ENCODE assay signal across 18 cellular contexts in the genomic region with DNA sequence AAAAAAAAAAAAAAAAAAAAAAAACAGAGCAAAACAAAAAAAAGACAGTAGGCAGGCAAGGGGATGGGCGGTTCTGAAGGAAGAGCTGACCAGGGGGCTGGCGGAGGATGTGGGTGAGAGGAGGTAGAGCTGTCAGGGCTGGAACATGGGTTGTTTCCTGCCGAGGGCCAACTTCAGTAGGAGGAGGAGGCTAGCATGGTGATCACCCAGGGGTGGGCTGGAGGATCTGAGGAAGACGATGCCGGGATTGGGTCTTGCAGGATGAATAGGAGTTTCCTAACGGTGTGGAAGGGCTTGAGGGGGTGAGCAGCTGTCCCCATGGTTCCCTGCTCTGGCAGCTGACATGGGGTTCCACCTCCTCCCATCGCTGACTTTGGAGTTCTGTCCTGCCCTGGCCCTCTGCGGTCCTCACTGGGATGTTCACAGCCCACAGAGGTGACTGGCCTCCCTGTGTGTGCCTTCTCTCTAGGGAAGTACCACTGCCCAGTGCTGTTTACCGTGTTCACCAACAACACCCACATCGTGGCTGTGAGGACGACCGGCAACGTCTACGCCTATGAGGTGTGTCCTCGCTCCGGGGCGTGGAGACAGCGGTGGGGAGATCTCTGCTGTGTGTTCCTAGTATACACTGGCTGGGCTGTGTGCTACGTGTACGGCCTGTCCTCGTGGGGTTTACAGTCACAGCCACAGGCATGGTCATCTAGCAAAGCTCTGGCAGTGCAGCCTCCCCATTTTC. TPM values are rescaled to one million over a fixed set of nuclear protein-coding genes. Genes with fewer than 3 reads are reported as not detected.
DNase-seq lines count a peak whose midpoint lies in the region; ATAC-seq, FAIRE-seq and TF ChIP-seq lines count a peak whose summit lies in the region.
"Had no signal": no experiment of that assay in that cellular context is flagged by ENCODE, and none has a peak within 500 bp of the region (broad histone marks: within the 10 kb centered on the region; RNA-seq: fewer than 3 reads in every experiment).

No MANE protein-coding gene starts in this region.

- no peak overlapping the region for H3K4me3 ChIP-seq in BLaER1 treated with 17β-estradiol and CSF1 and Interleukin-3, amounts not matched to agents 10 nM and 100 nM
- no peak overlapping the region for H3K4me3 ChIP-seq in H1 (ENCODE audit: extremely low read depth in 1 of 4, insufficient read depth in 2 of 4, low read depth in 3 of 4, low read length in 4 of 4)
- H3K4me3 ChIP-seq in osteoblast (ENCODE audit: insufficient read depth, low read length): no peak overlapping the region
- H3K4me3 ChIP-seq in sigmoid colon: no peak overlapping the region

- no peak for DNase-seq in activated CD4-positive, alpha-beta T cell treated with anti-CD3 and anti-CD28 coated beads, Interleukin-2, amount 10 ng/mL, durations not matched to agents 24 days and 14 days
- no peak for DNase-seq in activated CD4-positive, alpha-beta T cell treated with anti-CD3 and anti-CD28 coated beads for 36 hours
- DNase-seq in H1 (ENCODE audit: low read depth in 1 of 2, low spot score in 2 of 2) (no peak), osteoblast (ENCODE audit: insufficient read length, low spot score, missing footprints) (peak; percentile 37), sigmoid colon (no peak)
- DNase-seq in stimulated activated CD4-positive, alpha-beta T cell treated with anti-CD3 and anti-CD28 coated beads, Interleukin-4, amount 100 ng/mL, for 24 hours: no peak
- DNase-seq: 8988T, C1 segment of cervical spinal cord, DMS153, HCEC 1CT, NCI-H1417, NCI-H2029, NCI-H510A, NCI-H82, SHP77 treated with DMSO at 0.1 percent for 48 hours had no signal

- H3K27me3 Mint-ChIP-seq in activated CD4-positive, alpha-beta T cell treated with anti-CD3 and anti-CD28 coated beads, Interleukin-2, amount 10 ng/mL, durations not matched to agents 24 days and 14 days: no peaks in the 10 kb centered on the region
- H3K27me3 Mint-ChIP-seq in activated CD4-positive, alpha-beta T cell treated with anti-CD3 and anti-CD28 coated beads for 36 hours: no peaks in the 10 kb centered on the region

- H3K36me3 Mint-ChIP-seq in activated CD4-positive, alpha-beta T cell treated with anti-CD3 and anti-CD28 coated beads, Interleukin-2, amount 10 ng/mL, durations not matched to agents 24 days and 14 days (ENCODE audit: low read depth): peaks cover 32% of the 10 kb centered on the region
- H3K36me3 Mint-ChIP-seq in activated CD4-positive, alpha-beta T cell treated with anti-CD3 and anti-CD28 coated beads for 36 hours (ENCODE audit: low read depth): peaks cover 14% of the 10 kb centered on the region

- intact Hi-C loops in activated CD4-positive, alpha-beta T cell treated with anti-CD3 and anti-CD28 coated beads, Interleukin-2, amount 10 ng/mL, durations not matched to agents 24 days and 14 days (cut with micrococcal nuclease): no loop called here
- intact Hi-C loops in activated CD4-positive, alpha-beta T cell treated with anti-CD3 and anti-CD28 coated beads for 36 hours (cut with DNase I, micrococcal nuclease): no loop called here
- intact Hi-C loops in sigmoid colon (cut with DNase I): no loop called here

- peak overlapping the region; percentile 51; the same call in 1 of the 2 replicates for H4K8ac ChIP-seq in H1 (ENCODE audit: extremely low read depth, insufficient read depth, low read length)

- no peak overlapping the region for H2BK12ac ChIP-seq in H1 (ENCODE audit: low read depth, low read length)

- H4K5ac ChIP-seq in H1 (ENCODE audit: insufficient read length, low read depth, low read length): no peak overlapping the region

- H2BK5ac ChIP-seq in H1 (ENCODE audit: low read depth, low read length): peak overlapping the region; percentile 66; the same call in 1 of the 2 replicates

- no peaks in the 10 kb centered on the region for H3K27me3 ChIP-seq in BLaER1 treated with 17β-estradiol and CSF1 and Interleukin-3, amounts not matched to agents 10 nM and 100 nM
- no peaks in the 10 kb centered on the region for H3K27me3 ChIP-seq in H1 (replicated peaks in 1 of 4; ENCODE audit: control insufficient read depth in 3 of 4, extremely low read depth in 1 of 4, insufficient read depth in 3 of 4, low read length in 3 of 4)
- no peaks in the 10 kb centered on the region for H3K27me3 ChIP-seq in osteoblast (ENCODE audit: insufficient read depth, low read length)
- no peaks in the 10 kb centered on the region for H3K27me3 ChIP-seq in sigmoid colon

- TF ChIP-seq POLR2A in H1 (IDR thresholded peaks at IDR 0.05; ENCODE audit: control extremely low read depth in 1 of 2, low read depth in 2 of 2, low read length in 2 of 2): no peak
- no peak for TF ChIP-seq POLR2A in sigmoid colon (IDR thresholded peaks at IDR 0.05)

- no peak overlapping the region for H2BK120ac ChIP-seq in H1 (replicated peaks; ENCODE audit: low read depth, low read length)

- no peak overlapping the region for H2AK5ac ChIP-seq in H1 (ENCODE audit: low read depth, low read length)

- no peak overlapping the region for H2BK15ac ChIP-seq in H1 (ENCODE audit: low read length)

- peaks cover 4% of the 10 kb centered on the region for H3K4me1 Mint-ChIP-seq in activated CD4-positive, alpha-beta T cell treated with anti-CD3 and anti-CD28 coated beads, Interleukin-2, amount 10 ng/mL, durations not matched to agents 24 days and 14 days
- H3K4me1 Mint-ChIP-seq in activated CD4-positive, alpha-beta T cell treated with anti-CD3 and anti-CD28 coated beads for 36 hours: no peaks in the 10 kb centered on the region

- no peaks in the 10 kb centered on the region for H3K79me1 ChIP-seq in H1 (ENCODE audit: low read depth, low read length)

- no peak for TF ChIP-seq CTCF in H1 (IDR thresholded peaks at IDR 0.05; ENCODE audit: control extremely low read depth in 1 of 3, insufficient read depth in 1 of 3, low read depth in 1 of 3, low read length in 3 of 3)
- TF ChIP-seq CTCF in osteoblast (IDR thresholded peaks at IDR 0.05; ENCODE audit: extremely low read depth, low read depth, low read length): no peak
- no peak for TF ChIP-seq CTCF in sigmoid colon (IDR thresholded peaks at IDR 0.05)

- peaks cover 56 to 91% (median 68%) of the 10 kb centered on the region in 11 experiments for H3K36me3 ChIP-seq in BLaER1 treated with 17β-estradiol and CSF1 and Interleukin-3, amounts not matched to agents 10 nM and 100 nM
- H3K36me3 ChIP-seq in H1 (ENCODE audit: control insufficient read depth in 2 of 4, insufficient read depth in 4 of 4, low read length in 3 of 4) (peaks cover 0 to 2% (median under 1%) of the 10 kb centered on the region in 4 experiments; a peak in 3 of 8 replicates), osteoblast (ENCODE audit: insufficient read depth, low read length) (peaks cover 33% of the 10 kb centered on the region), sigmoid colon (peaks cover 0 to 51% (median 30%) of the 10 kb centered on the region in 4 donors)

- H3K4me2 ChIP-seq in BLaER1 treated with 17β-estradiol and CSF1 and Interleukin-3, amounts not matched to agents 10 nM and 100 nM: peak overlapping the region in 8 of 11 experiments; percentile 23 to 73 (median 57); a peak in 8 of 22 replicates
- no peak overlapping the region for H3K4me2 ChIP-seq in H1 (ENCODE audit: insufficient read depth in 1 of 2, low read depth in 2 of 2, low read length in 2 of 2)
- H3K4me2 ChIP-seq in osteoblast (ENCODE audit: insufficient read depth, low read length): no peak overlapping the region

- H3K14ac ChIP-seq in H1 (ENCODE audit: insufficient read length): no peak overlapping the region

- peaks cover 14 to 32% (median 26%) of the 10 kb centered on the region in 10 experiments for H3K4me1 ChIP-seq in BLaER1 treated with 17β-estradiol and CSF1 and Interleukin-3, amounts not matched to agents 10 nM and 100 nM
- H3K4me1 ChIP-seq in H1 (replicated peaks in 1 of 4; ENCODE audit: control insufficient read depth in 3 of 4, insufficient read depth in 4 of 4, low read length in 3 of 4): no peaks in the 10 kb centered on the region
- no peaks in the 10 kb centered on the region for H3K4me1 ChIP-seq in osteoblast (ENCODE audit: insufficient read depth, low read length)
- H3K4me1 ChIP-seq in sigmoid colon: no peaks in the 10 kb centered on the region

- H3K4ac ChIP-seq in H1 (replicated peaks; ENCODE audit: insufficient read length, low read depth, low read length): no peak overlapping the region

- no peak overlapping the region for H3K23ac ChIP-seq in H1 (ENCODE audit: insufficient read length)

- no peak for TF ChIP-seq RAD21 in H1 (IDR thresholded peaks at IDR 0.05 in 1 of 2, conservative IDR thresholded peaks at IDR 0.05 in 1 of 2; ENCODE audit: low read depth in 2 of 2, low read length in 2 of 2)

- H3K18ac ChIP-seq in H1 (ENCODE audit: extremely low read depth, low read length): no peak overlapping the region

- H3K27ac Mint-ChIP-seq in activated CD4-positive, alpha-beta T cell treated with anti-CD3 and anti-CD28 coated beads, Interleukin-2, amount 10 ng/mL, durations not matched to agents 24 days and 14 days: peak overlapping the region; percentile 20
- no peak overlapping the region for H3K27ac Mint-ChIP-seq in activated CD4-positive, alpha-beta T cell treated with anti-CD3 and anti-CD28 coated beads for 36 hours

- H3K9ac ChIP-seq in BLaER1 treated with 17β-estradiol and CSF1 and Interleukin-3, amounts not matched to agents 10 nM and 100 nM: peak overlapping the region in 2 of 11 experiments; percentile 10 to 16; a peak in 1 of 22 replicates
- H3K9ac ChIP-seq in H1 (replicated peaks in 1 of 4; ENCODE audit: extremely low read depth in 1 of 4, low read depth in 3 of 4, low read length in 3 of 4): no peak overlapping the region

- CTCF ChIA-PET in activated CD4-positive, alpha-beta T cell treated with anti-CD3 and anti-CD28 coated beads for 36 hours (lab: Charles Lee): no interaction called here
- CTCF ChIA-PET in H1 (lab: Charles Lee; ENCODE audit: partially characterized antibody): interaction anchor here (0.6 to 1.1 kb wide), 2 partner anchors 36 to 291 kb away, joined by 3 read pairs; no protein-coding TSS in a partner anchor

- 87% methylated on average over 21 of the region's 21 CpGs; no CpG with 5 or more reads in 1 of the 2 experiments for WGBS in H1 (ENCODE audit: extremely low coverage in 1 of 2, insufficient coverage in 1 of 2, insufficient read length in 1 of 2, insufficient replicate concordance in 2 of 2, low coverage in 1 of 2, low lambda C conversion rate in 2 of 2, missing lambda C conversion rate in 1 of 2), 2 experiments
- WGBS in sigmoid colon, 2 donors: 93 to 95% methylated on average over 21 of the region's 21 CpGs

- no peak for ATAC-seq in activated CD4-positive, alpha-beta T cell treated with anti-CD3 and anti-CD28 coated beads for 36 hours
- ATAC-seq in GM18867 (IDR thresholded peaks at IDR 0.05; ENCODE audit: unreplicated experiment): no peak

- H3K23me2 ChIP-seq in H1 (ENCODE audit: low read depth, low read length): no peaks in the 10 kb centered on the region

- no peak for TF ChIP-seq EP300 in H1 (IDR thresholded peaks at IDR 0.05; ENCODE audit: borderline replicate concordance in 1 of 2, low read depth in 2 of 2, low read length in 2 of 2)
- TF ChIP-seq EP300 in sigmoid colon (IDR thresholded peaks at IDR 0.05): no peak

- peaks cover 0 to 14% (median 2%) of the 10 kb centered on the region in 11 experiments; a peak in 15 of 22 replicates for H3K9me3 ChIP-seq in BLaER1 treated with 17β-estradiol and CSF1 and Interleukin-3, amounts not matched to agents 10 nM and 100 nM (replicated peaks in 1 of 11)
- peaks cover 0 to 8% of the 10 kb centered on the region in 2 experiments; a peak in 1 of 4 replicates for H3K9me3 ChIP-seq in H1 (ENCODE audit: insufficient read depth in 2 of 2, low read depth in 1 of 2, low read length in 1 of 2)
- H3K9me3 ChIP-seq in osteoblast (ENCODE audit: low read depth, low read length): no peaks in the 10 kb centered on the region
- H3K9me3 ChIP-seq in sigmoid colon: no peaks in the 10 kb centered on the region

- POLR2A ChIA-PET in activated CD4-positive, alpha-beta T cell treated with anti-CD3 and anti-CD28 coated beads for 36 hours (lab: Charles Lee): no interaction called here
- POLR2A ChIA-PET in H1 (lab: Charles Lee; ENCODE audit: partially characterized antibody): interaction anchor here (0.7 to 1.6 kb wide), 4 partner anchors 13 to 73 kb away, joined by 3 to 4 read pairs (median 3); no protein-coding TSS in a partner anchor

- H3K56ac ChIP-seq in H1 (replicated peaks; ENCODE audit: insufficient read length, low read depth, low read length): no peak overlapping the region

- no peak overlapping the region for H3K27ac ChIP-seq in BLaER1 treated with 17β-estradiol and CSF1 and Interleukin-3, amounts not matched to agents 10 nM and 100 nM
- H3K27ac ChIP-seq in H1 (ENCODE audit: low read depth, low read length) (no peak overlapping the region), osteoblast (ENCODE audit: low read depth, low read length) (no peak overlapping the region), sigmoid colon (no peak overlapping the region)

- no peak overlapping the region for H3K4me3 Mint-ChIP-seq in activated CD4-positive, alpha-beta T cell treated with anti-CD3 and anti-CD28 coated beads, Interleukin-2, amount 10 ng/mL, durations not matched to agents 24 days and 14 days
- H3K4me3 Mint-ChIP-seq in activated CD4-positive, alpha-beta T cell treated with anti-CD3 and anti-CD28 coated beads for 36 hours: no peak overlapping the region

- H4K20me1 ChIP-seq in BLaER1 treated with 17β-estradiol and CSF1 and Interleukin-3, amounts not matched to agents 10 nM and 100 nM: peaks cover 0 to 63% (median 20%) of the 10 kb centered on the region in 11 experiments; a peak in 15 of 22 replicates
- peaks cover 2 to 9% of the 10 kb centered on the region in 2 experiments for H4K20me1 ChIP-seq in H1 (replicated peaks in 1 of 2; ENCODE audit: control insufficient read depth in 1 of 2, insufficient read depth in 2 of 2, low read length in 2 of 2)
- H4K20me1 ChIP-seq in osteoblast (ENCODE audit: insufficient read depth, low read length): no peaks in the 10 kb centered on the region

- H3K79me2 ChIP-seq in H1 (ENCODE audit: control insufficient read depth in 1 of 2, insufficient read depth in 2 of 2, low read length in 2 of 2): no peaks in the 10 kb centered on the region
- H3K79me2 ChIP-seq in osteoblast (ENCODE audit: insufficient read depth, low read length): no peaks in the 10 kb centered on the region

- H4K91ac ChIP-seq in H1 (replicated peaks; ENCODE audit: insufficient read length, low read length): no peak overlapping the region

- H2AFZ ChIP-seq in H1 (ENCODE audit: low read length): no peak overlapping the region
- no peak overlapping the region for H2AFZ ChIP-seq in osteoblast (ENCODE audit: low read length)

- no peak for FAIRE-seq in H1 (lab: Jason Lieb, UNC)
- FAIRE-seq: RCC 7860 had no signal

- no peaks in the 10 kb centered on the region for H3K9me3 Mint-ChIP-seq in activated CD4-positive, alpha-beta T cell treated with anti-CD3 and anti-CD28 coated beads, Interleukin-2, amount 10 ng/mL, durations not matched to agents 24 days and 14 days
- no peaks in the 10 kb centered on the region for H3K9me3 Mint-ChIP-seq in activated CD4-positive, alpha-beta T cell treated with anti-CD3 and anti-CD28 coated beads for 36 hours (ENCODE audit: low read depth)

- H2BK20ac ChIP-seq in H1 (ENCODE audit: low read length): no peak overlapping the region

RNA-seq across cellular contexts. Expression of gene PPIL2, which starts 15.2 kb away (rescaled TPM):
- 53.1 and 55.9 TPM in 2 replicates for total RNA-seq in activated CD4-positive, alpha-beta T cell treated with anti-CD3 and anti-CD28 coated beads, Interleukin-2, amount 10 ng/mL, durations not matched to agents 24 days and 14 days
- total RNA-seq in activated CD4-positive, alpha-beta T cell treated with anti-CD3 and anti-CD28 coated beads for 36 hours: 10 to 100 TPM; 42.8 to 57.7 TPM
- 34.4 and 37.7 TPM in 2 replicates for total RNA-seq in H1 (2021; fragmentation: NEBNext Ultra II Directional; extraction: Animal tissue kit (Norgen Biotek cat#: 25700))
- polyA plus RNA-seq in H1 (2011; rRNA removed): 34.6 and 46.4 TPM in 2 replicates
- polyA plus RNA-seq in H1 (2011; cell fraction: cytosol; rRNA removed): 38.7 TPM
- 145 TPM for polyA plus RNA-seq in H1 (2011; cell fraction: nucleus; rRNA removed)
- polyA plus RNA-seq in H1 (2012, experiment 1 of 2): 34.0 to 37.8 TPM (median 35.7 TPM) in 4 replicates
- polyA plus RNA-seq in H1 (2012, experiment 2 of 2): 30.2 TPM
- 29.8 TPM for polyA plus RNA-seq in H1 (2013, experiment 1 of 2)
- polyA plus RNA-seq in H1 (2013, experiment 2 of 2): 22.9 TPM
- 31.1 and 39.8 TPM in 2 replicates for polyA minus RNA-seq in H1 (2011; rRNA and poly(A)+ RNA removed)
- 18.9 TPM for polyA minus RNA-seq in H1 (2011; cell fraction: cytosol; rRNA and poly(A)+ RNA removed)
- polyA minus RNA-seq in H1 (2011; cell fraction: nucleus; rRNA and poly(A)+ RNA removed): 43.9 TPM
- 25.3 and 29.2 TPM in 2 replicates for total RNA-seq in osteoblast
- total RNA-seq in sigmoid colon: 10 to 100 TPM; 15.1 to 28.0 (median 18.5) TPM
- polyA plus RNA-seq in sigmoid colon: 10 to 100 TPM; 13.2 to 46.3 (median 19.4) TPM

RNA-seq across cellular contexts. Expression of gene SDF2L1, which starts 38.9 kb away (rescaled TPM):
- 94.3 and 103 TPM in 2 replicates for total RNA-seq in activated CD4-positive, alpha-beta T cell treated with anti-CD3 and anti-CD28 coated beads, Interleukin-2, amount 10 ng/mL, durations not matched to agents 24 days and 14 days
- total RNA-seq in activated CD4-positive, alpha-beta T cell treated with anti-CD3 and anti-CD28 coated beads for 36 hours: 10 to 100 TPM; 13.7 to 32.8 TPM
- total RNA-seq in H1 (2021; fragmentation: NEBNext Ultra II Directional; extraction: Animal tissue kit (Norgen Biotek cat#: 25700)): 51.1 and 54.5 TPM in 2 replicates
- 59.6 and 75.4 TPM in 2 replicates for polyA plus RNA-seq in H1 (2011; rRNA removed)
- polyA plus RNA-seq in H1 (2011; cell fraction: cytosol; rRNA removed): 53.2 TPM
- polyA plus RNA-seq in H1 (2011; cell fraction: nucleus; rRNA removed): 35.8 TPM
- 62.8 to 79.1 TPM (median 67.2 TPM) in 4 replicates for polyA plus RNA-seq in H1 (2012, experiment 1 of 2)
- 42.2 TPM for polyA plus RNA-seq in H1 (2012, experiment 2 of 2)
- polyA plus RNA-seq in H1 (2013, experiment 1 of 2): 28.1 TPM
- 37.2 TPM for polyA plus RNA-seq in H1 (2013, experiment 2 of 2)
- polyA minus RNA-seq in H1 (2011; rRNA and poly(A)+ RNA removed): 11.2 and 14.4 TPM in 2 replicates
- polyA minus RNA-seq in H1 (2011; cell fraction: cytosol; rRNA and poly(A)+ RNA removed): 20.5 TPM
- polyA minus RNA-seq in H1 (2011; cell fraction: nucleus; rRNA and poly(A)+ RNA removed): 13.1 TPM
- total RNA-seq in osteoblast: 10.5 and 13.3 TPM in 2 replicates
- 10 to 100 TPM in 3 of 4 donors, 1 to 10 TPM in 1; 6.1 to 38.8 (median 24.4) TPM for total RNA-seq in sigmoid colon
- 100 to 1,000 TPM in 1 of 3 donors, 10 to 100 TPM in 2; 15.6 to 127 (median 25.0) TPM for polyA plus RNA-seq in sigmoid colon

RNA-seq across cellular contexts. Expression of gene CCDC116, which starts 48.4 kb away (rescaled TPM):
- 0.40 and 0.51 TPM in 2 replicates for total RNA-seq in activated CD4-positive, alpha-beta T cell treated with anti-CD3 and anti-CD28 coated beads, Interleukin-2, amount 10 ng/mL, durations not matched to agents 24 days and 14 days
- under 1 TPM; 0.23 to 0.33 TPM for total RNA-seq in activated CD4-positive, alpha-beta T cell treated with anti-CD3 and anti-CD28 coated beads for 36 hours
- not detected in 2 replicates for total RNA-seq in H1 (2021; fragmentation: NEBNext Ultra II Directional; extraction: Animal tissue kit (Norgen Biotek cat#: 25700))
- polyA plus RNA-seq in H1 (2011; rRNA removed): 0.08 and 0.14 TPM in 2 replicates
- 0.09 TPM for polyA plus RNA-seq in H1 (2011; cell fraction: cytosol; rRNA removed)
- 0.39 TPM for polyA plus RNA-seq in H1 (2011; cell fraction: nucleus; rRNA removed)
- 0.08 to 0.15 TPM (median 0.14 TPM) in 3 of 4 replicates, not detected in the other for polyA plus RNA-seq in H1 (2012, experiment 1 of 2)
- polyA plus RNA-seq in H1 (2012, experiment 2 of 2): not detected
- polyA plus RNA-seq in H1 (2013, experiment 1 of 2): 0.16 TPM
- polyA plus RNA-seq in H1 (2013, experiment 2 of 2): 0.07 TPM
- polyA minus RNA-seq in H1 (2011; rRNA and poly(A)+ RNA removed): not detected in 2 replicates
- polyA minus RNA-seq in H1 (2011; cell fraction: cytosol; rRNA and poly(A)+ RNA removed): not detected
- polyA minus RNA-seq in H1 (2011; cell fraction: nucleus; rRNA and poly(A)+ RNA removed): not detected
- 0.29 and 0.36 TPM in 2 replicates for total RNA-seq in osteoblast
- 1 to 10 TPM in 1 of 4 donors, under 1 TPM in 3; 0.33 to 2.5 (median 0.38) TPM for total RNA-seq in sigmoid colon
- polyA plus RNA-seq in sigmoid colon: under 1 TPM in 1 of 3 donors, not detected in 2; 0.58 TPM

RNA-seq across cellular contexts. Expression of gene YDJC, which starts 51.2 kb away (rescaled TPM):
- 54.2 and 56.1 TPM in 2 replicates for total RNA-seq in activated CD4-positive, alpha-beta T cell treated with anti-CD3 and anti-CD28 coated beads, Interleukin-2, amount 10 ng/mL, durations not matched to agents 24 days and 14 days
- total RNA-seq in activated CD4-positive, alpha-beta T cell treated with anti-CD3 and anti-CD28 coated beads for 36 hours: 10 to 100 TPM; 43.4 to 54.0 TPM
- 36.5 and 36.7 TPM in 2 replicates for total RNA-seq in H1 (2021; fragmentation: NEBNext Ultra II Directional; extraction: Animal tissue kit (Norgen Biotek cat#: 25700))
- 45.2 and 77.7 TPM in 2 replicates for polyA plus RNA-seq in H1 (2011; rRNA removed)
- polyA plus RNA-seq in H1 (2011; cell fraction: cytosol; rRNA removed): 52.3 TPM
- 67.6 TPM for polyA plus RNA-seq in H1 (2011; cell fraction: nucleus; rRNA removed)
- 15.0 to 30.0 TPM (median 26.4 TPM) in 4 replicates for polyA plus RNA-seq in H1 (2012, experiment 1 of 2)
- 25.5 TPM for polyA plus RNA-seq in H1 (2012, experiment 2 of 2)
- 27.5 TPM for polyA plus RNA-seq in H1 (2013, experiment 1 of 2)
- 26.7 TPM for polyA plus RNA-seq in H1 (2013, experiment 2 of 2)
- 4.1 and 7.6 TPM in 2 replicates for polyA minus RNA-seq in H1 (2011; rRNA and poly(A)+ RNA removed)
- 21.9 TPM for polyA minus RNA-seq in H1 (2011; cell fraction: cytosol; rRNA and poly(A)+ RNA removed)
- 36.6 TPM for polyA minus RNA-seq in H1 (2011; cell fraction: nucleus; rRNA and poly(A)+ RNA removed)
- total RNA-seq in osteoblast: 15.6 and 25.0 TPM in 2 replicates
- 10 to 100 TPM in 3 of 4 donors, 1 to 10 TPM in 1; 8.3 to 16.3 (median 15.3) TPM for total RNA-seq in sigmoid colon
- 10 to 100 TPM; 17.4 to 36.5 (median 18.3) TPM for polyA plus RNA-seq in sigmoid colon

RNA-seq across cellular contexts. Expression of gene YPEL1, which starts 54.6 kb away (rescaled TPM):
- 0.61 and 1.3 TPM in 2 replicates for total RNA-seq in activated CD4-positive, alpha-beta T cell treated with anti-CD3 and anti-CD28 coated beads, Interleukin-2, amount 10 ng/mL, durations not matched to agents 24 days and 14 days
- 1 to 10 TPM; 1.0 to 1.5 TPM for total RNA-seq in activated CD4-positive, alpha-beta T cell treated with anti-CD3 and anti-CD28 coated beads for 36 hours
- total RNA-seq in H1 (2021; fragmentation: NEBNext Ultra II Directional; extraction: Animal tissue kit (Norgen Biotek cat#: 25700)): 6.7 and 7.6 TPM in 2 replicates
- polyA plus RNA-seq in H1 (2011; rRNA removed): 5.9 and 6.0 TPM in 2 replicates
- polyA plus RNA-seq in H1 (2011; cell fraction: cytosol; rRNA removed): 8.0 TPM
- polyA plus RNA-seq in H1 (2011; cell fraction: nucleus; rRNA removed): 12.7 TPM
- 5.0 to 11.0 TPM (median 6.6 TPM) in 4 replicates for polyA plus RNA-seq in H1 (2012, experiment 1 of 2)
- polyA plus RNA-seq in H1 (2012, experiment 2 of 2): 3.4 TPM
- 5.9 TPM for polyA plus RNA-seq in H1 (2013, experiment 1 of 2)
- 5.0 TPM for polyA plus RNA-seq in H1 (2013, experiment 2 of 2)
- polyA minus RNA-seq in H1 (2011; rRNA and poly(A)+ RNA removed): 12.7 and 20.1 TPM in 2 replicates
- 5.3 TPM for polyA minus RNA-seq in H1 (2011; cell fraction: cytosol; rRNA and poly(A)+ RNA removed)
- polyA minus RNA-seq in H1 (2011; cell fraction: nucleus; rRNA and poly(A)+ RNA removed): 9.1 TPM
- total RNA-seq in osteoblast: 1.8 and 2.2 TPM in 2 replicates
- 1 to 10 TPM; 5.9 to 9.6 (median 7.9) TPM for total RNA-seq in sigmoid colon
- polyA plus RNA-seq in sigmoid colon: 1 to 10 TPM in 2 of 3 donors, under 1 TPM in 1; 0.69 to 2.7 (median 1.2) TPM

Comparison
In these comparisons a context has a peak if more than half of its experiments do, and no peak if none do; other contexts are left out.
1. H3K4me2 ChIP-seq: peak in BLaER1 treated with 17β-estradiol and CSF1 and Interleukin-3, amounts not matched to agents 10 nM and 100 nM (8 of 11); none in H1 (0 of 2) and osteoblast (single experiment).